ENCODE assay signal across 8 cellular contexts in genomic region chr3:51682079-51682478, GRCh38. TPM values are rescaled to one million over a fixed set of nuclear protein-coding genes. Genes with fewer than 3 reads are reported as not detected.
DNase-seq lines count a peak whose midpoint lies in the region; ATAC-seq and TF ChIP-seq lines count a peak whose summit lies in the region.

No MANE protein-coding gene starts in this region.

- CTCF ChIA-PET in Calu3 (lab: Charles Lee), result interaction anchor here (0.5 to 2.8 kb wide), 11 partner anchors 9 to 182 kb away, joined by 3 to 31 read pairs (median 4); partner anchors contain the start of gene DCAF1

- no peak overlapping the region for H3K4me3 ChIP-seq in OCI-LY3 (ENCODE audit: low read length)
- no peak overlapping the region for H3K4me3 ChIP-seq in esophagus (ENCODE audit: low read depth in 1 of 2, low read length in 2 of 2)

- H3K4me3 Mint-ChIP-seq in Calu3 (ENCODE audit: low read depth, unreplicated experiment), result no peak overlapping the region
- peak overlapping the region; percentile 86 for H3K4me3 Mint-ChIP-seq in natural killer cell
- H3K4me3 Mint-ChIP-seq in stimulated activated naive CD8-positive, alpha-beta T cell treated with anti-CD3 and anti-CD28 coated beads, Interleukin-15, amount 100 ng/mL, for 72 hours, result peak overlapping the region; percentile 37 to 85

- WGBS in esophagus, 2 donors, result 27 to 32% methylated on average over 4 of the region's 4 CpGs

- no peaks in the 10 kb centered on the region for H3K9me3 Mint-ChIP-seq in Calu3 (ENCODE audit: low read depth, unreplicated experiment)
- no peaks in the 10 kb centered on the region for H3K9me3 Mint-ChIP-seq in natural killer cell
- no peaks in the 10 kb centered on the region for H3K9me3 Mint-ChIP-seq in stimulated activated naive CD8-positive, alpha-beta T cell treated with anti-CD3 and anti-CD28 coated beads, Interleukin-15, amount 100 ng/mL, for 72 hours

- no peaks in the 10 kb centered on the region; the same call in 1 of the 2 replicates for H3K79me2 ChIP-seq in OCI-LY3 (ENCODE audit: low read length)

- intact Hi-C loops in Calu3 (cut with micrococcal nuclease; ENCODE audit: unreplicated experiment) (loop anchor here (5.0 kb wide), 2 partner anchors 40 to 180 kb away; partner anchors contain the start of gene DCAF1), natural killer cell (cut with micrococcal nuclease) (loop anchor here (1.0 to 2.0 kb wide), 4 partner anchors 11 to 291 kb away; partner anchors contain the start of genes RBM15B and TEX264)

- TF ChIP-seq CTCF in Calu3 (IDR thresholded peaks at IDR 0.05; ENCODE audit: unreplicated experiment) (peak; percentile 54), OCI-LY3 (IDR thresholded peaks at IDR 0.05; ENCODE audit: low read depth, low read length) (peak; percentile 85), natural killer cell (IDR thresholded peaks at IDR 0.05) (peak; percentile 85)

- no peak overlapping the region for H3K27ac ChIP-seq in OCI-LY3 (ENCODE audit: low read length)
- peak overlapping the region; percentile 69 to 90 for H3K27ac ChIP-seq in esophagus (ENCODE audit: low read depth in 2 of 2, low read length in 1 of 2)

- H3K9ac ChIP-seq in OCI-LY3 (ENCODE audit: low read length), result no peak overlapping the region

- H3K27me3 Mint-ChIP-seq in Calu3 (ENCODE audit: unreplicated experiment) (no peaks in the 10 kb centered on the region), natural killer cell (ENCODE audit: low read depth in 2 of 2) (no peaks in the 10 kb centered on the region)
- no peaks in the 10 kb centered on the region for H3K27me3 Mint-ChIP-seq in stimulated activated naive CD8-positive, alpha-beta T cell treated with anti-CD3 and anti-CD28 coated beads, Interleukin-15, amount 100 ng/mL, for 72 hours

- H3K4me2 ChIP-seq in OCI-LY3 (ENCODE audit: low read length), result no peak overlapping the region

- peak; percentile 78 for ATAC-seq in GM19455 (IDR thresholded peaks at IDR 0.05; ENCODE audit: unreplicated experiment)
- ATAC-seq in HG03565 (IDR thresholded peaks at IDR 0.05; ENCODE audit: unreplicated experiment), result peak; percentile 74
- peak; percentile 77 to 89 (median 85) for ATAC-seq in natural killer cell
- ATAC-seq in stimulated activated naive CD8-positive, alpha-beta T cell treated with anti-CD3 and anti-CD28 coated beads, Interleukin-15, amount 100 ng/mL, for 72 hours, result peak; percentile 82

- H4K20me1 ChIP-seq in OCI-LY3 (ENCODE audit: insufficient read depth, low read length), result peaks cover 23% of the 10 kb centered on the region

- H3K27ac Mint-ChIP-seq in Calu3 (ENCODE audit: unreplicated experiment) (no peak overlapping the region), natural killer cell (peak overlapping the region; percentile 81)
- peak overlapping the region; percentile 4 to 6 for H3K27ac Mint-ChIP-seq in stimulated activated naive CD8-positive, alpha-beta T cell treated with anti-CD3 and anti-CD28 coated beads, Interleukin-15, amount 100 ng/mL, for 72 hours

- peaks cover 10% of the 10 kb centered on the region for H3K4me1 ChIP-seq in OCI-LY3 (ENCODE audit: low read length)
- peaks cover 7 to 33% of the 10 kb centered on the region in 2 donors for H3K4me1 ChIP-seq in esophagus (ENCODE audit: control insufficient read depth in 2 of 2, insufficient read depth in 2 of 2, low read length in 1 of 2)

- H3K27me3 ChIP-seq in OCI-LY3 (ENCODE audit: low read depth, low read length) (no peaks in the 10 kb centered on the region), esophagus (ENCODE audit: control insufficient read depth in 1 of 2, insufficient read depth in 2 of 2, low read length in 2 of 2) (no peaks in the 10 kb centered on the region)

- H3K9me3 ChIP-seq in OCI-LY3 (ENCODE audit: insufficient read depth, low read length) (no peaks in the 10 kb centered on the region), esophagus (ENCODE audit: control insufficient read depth in 2 of 2, insufficient read depth in 1 of 2, low read depth in 1 of 2, low read length in 1 of 2) (no peaks in the 10 kb centered on the region)

- no TSS peak for BruUV-seq in Calu3 (replicated peaks; lab: Mats Ljungman, UMichigan)

- H3K4me1 Mint-ChIP-seq in Calu3 (ENCODE audit: low read depth, unreplicated experiment) (peaks cover 19% of the 10 kb centered on the region), natural killer cell (peaks cover 69 to 88% of the 10 kb centered on the region in 2 donors)
- H3K4me1 Mint-ChIP-seq in stimulated activated naive CD8-positive, alpha-beta T cell treated with anti-CD3 and anti-CD28 coated beads, Interleukin-15, amount 100 ng/mL, for 72 hours, result peaks cover 93% of the 10 kb centered on the region

- DNase-seq in Calu3, result peak; percentile 67
- peak; percentile 52 for DNase-seq in activated T-cell treated with anti-CD3 and anti-CD28 coated beads for 1 hour (ENCODE audit: low read depth)
- peak; percentile 64 for DNase-seq in natural killer cell
- DNase-seq in stimulated activated naive CD8-positive, alpha-beta T cell treated with anti-CD3 and anti-CD28 coated beads, Interleukin-15, amount 100 ng/mL, for 72 hours, result peak; percentile 74 to 84

- peaks cover 38% of the 10 kb centered on the region for H3K36me3 ChIP-seq in OCI-LY3 (replicated peaks; ENCODE audit: low read depth, low read length)
- H3K36me3 ChIP-seq in esophagus (ENCODE audit: control insufficient read depth in 2 of 2, insufficient read depth in 2 of 2, low read length in 1 of 2), result peaks cover 11 to 24% of the 10 kb centered on the region in 2 donors

- peaks cover 3% of the 10 kb centered on the region for H3K36me3 Mint-ChIP-seq in Calu3 (ENCODE audit: insufficient read depth, unreplicated experiment)
- no peaks in the 10 kb centered on the region for H3K36me3 Mint-ChIP-seq in natural killer cell

- no peak overlapping the region for H2AFZ ChIP-seq in OCI-LY3 (ENCODE audit: low read depth, low read length)

RNA-seq across cellular contexts. Expression of gene TEX264, which starts 11.0 kb away (rescaled TPM):
- 37.0 and 44.9 TPM in 2 replicates for total RNA-seq in Calu3 (2022)
- 10 to 100 TPM; 46.7 to 59.5 TPM for polyA plus RNA-seq in esophagus
- total RNA-seq in natural killer cell, result 10 to 100 TPM; 41.1 to 46.8 (median 45.4) TPM

RNA-seq across cellular contexts. Expression of gene GRM2, which starts 24.8 kb away (rescaled TPM):
- total RNA-seq in Calu3 (2022), result 0.57 and 0.81 TPM in 2 replicates
- under 1 TPM; 0.10 to 0.14 TPM for polyA plus RNA-seq in esophagus
- total RNA-seq in natural killer cell, result 1 to 10 TPM; 5.6 to 8.0 (median 7.4) TPM
